In genomic region chr11:69213964-69214363, GRCh38 we compare ENCODE assay signal across 18 cellular contexts. TPM values are rescaled to one million over a fixed set of nuclear protein-coding genes. Genes with fewer than 3 reads are reported as not detected.
"Had no signal": no experiment of that assay in that cellular context is flagged by ENCODE, and none has a peak within 500 bp of the region (broad histone marks: within the 10 kb centered on the region; RNA-seq: fewer than 3 reads in every experiment).

No MANE protein-coding gene starts in this region.

- H3K27me3 ChIP-seq: adrenal gland, breast epithelium, suprapubic skin, transverse colon had no signal

- H3K4me3 Mint-ChIP-seq: activated CD4-positive, alpha-beta memory T cell treated with anti-CD3 and anti-CD28 coated beads, Interleukin-2, amount 10 ng/mL, durations not matched to agents 7 days and 5 days; activated naive CD4-positive, alpha-beta T cell treated with anti-CD3 and anti-CD28 coated beads for 36 hours; activated T-helper 17 cell treated with anti-CD3 and anti-CD28 coated beads, Interleukin-2, amount 50 U/mL, for 72 hours; dendritic cell treated with granulocyte-macrophage colony-stimulating factor and Interleukin-4, amounts not matched to agents 40 ng/mL and 50 ng/mL, for 4 days; nephron; stimulated activated naive CD8-positive, alpha-beta T cell treated with anti-CD3 and anti-CD28 coated beads, Interleukin-15, Interleukin-2, amounts not matched to agents 100 ng/mL and 50 ng/mL, for 24 hours had no signal

- H3K4me1 Mint-ChIP-seq: activated CD4-positive, alpha-beta memory T cell treated with anti-CD3 and anti-CD28 coated beads, Interleukin-2, amount 10 ng/mL, durations not matched to agents 7 days and 5 days; nephron had no signal

- H3K27ac Mint-ChIP-seq: activated CD4-positive, alpha-beta memory T cell treated with anti-CD3 and anti-CD28 coated beads, Interleukin-2, amount 10 ng/mL, durations not matched to agents 7 days and 5 days; dendritic cell treated with granulocyte-macrophage colony-stimulating factor and Interleukin-4, amounts not matched to agents 40 ng/mL and 50 ng/mL, for 4 days; nephron; stimulated activated naive CD8-positive, alpha-beta T cell treated with anti-CD3 and anti-CD28 coated beads, Interleukin-15, Interleukin-2, amounts not matched to agents 100 ng/mL and 50 ng/mL, for 24 hours had no signal

- H3K4me3 ChIP-seq: adrenal gland, breast epithelium, esophagus squamous epithelium, SK-N-MC, suprapubic skin, transverse colon had no signal

- H3K27ac ChIP-seq: adrenal gland, breast epithelium, esophagus squamous epithelium, SK-N-MC, suprapubic skin, transverse colon, WERI-Rb-1 had no signal

- H3K9me3 ChIP-seq: adrenal gland, breast epithelium, esophagus squamous epithelium, suprapubic skin, transverse colon had no signal

- DNase-seq: activated CD4-positive, alpha-beta memory T cell treated with anti-CD3 and anti-CD28 coated beads, Interleukin-2, amount 10 ng/mL, durations not matched to agents 7 days and 5 days; effector memory CD4-positive, alpha-beta T cell; esophagus squamous epithelium; nucleus accumbens; posterior cingulate gyrus; transverse colon; WERI-Rb-1 had no signal

- H3K36me3 ChIP-seq: adrenal gland, breast epithelium, esophagus squamous epithelium, suprapubic skin, transverse colon, WERI-Rb-1 had no signal

- H3K9me3 Mint-ChIP-seq: activated CD4-positive, alpha-beta memory T cell treated with anti-CD3 and anti-CD28 coated beads, Interleukin-2, amount 10 ng/mL, durations not matched to agents 7 days and 5 days; activated naive CD4-positive, alpha-beta T cell treated with anti-CD3 and anti-CD28 coated beads for 36 hours; activated T-helper 17 cell treated with anti-CD3 and anti-CD28 coated beads, Interleukin-2, amount 50 U/mL, for 72 hours; dendritic cell treated with granulocyte-macrophage colony-stimulating factor and Interleukin-4, amounts not matched to agents 40 ng/mL and 50 ng/mL, for 4 days; stimulated activated naive CD8-positive, alpha-beta T cell treated with anti-CD3 and anti-CD28 coated beads, Interleukin-15, Interleukin-2, amounts not matched to agents 100 ng/mL and 50 ng/mL, for 24 hours had no signal

- H3K4me1 ChIP-seq: breast epithelium, transverse colon had no signal

RNA-seq across cellular contexts. Expression of gene SMIM38, which starts 58.2 kb away (rescaled TPM):
- total RNA-seq: astrocyte, glomerular endothelial cell had no signal
